Comparison of ENCODE assay signal across 8 cellular contexts in genomic region chr3:10758304-10759037, GRCh38. TPM values are rescaled to one million over a fixed set of nuclear protein-coding genes. Genes with fewer than 3 reads are reported as not detected.
DNase-seq lines count a peak whose midpoint lies in the region; ATAC-seq, FAIRE-seq and TF ChIP-seq lines count a peak whose summit lies in the region.

No MANE protein-coding gene starts in this region.

- H3K9me3 ChIP-seq in CD4-positive, alpha-beta T cell (ENCODE audit: control insufficient read depth, low read length): no peaks in the 10 kb centered on the region
- H3K9me3 ChIP-seq in Loucy (ENCODE audit: insufficient read depth, low read depth, low read length) (no peaks in the 10 kb centered on the region), K562 (replicated peaks; ENCODE audit: control insufficient read depth, insufficient read depth, low read depth, low read length) (no peaks in the 10 kb centered on the region)

- H3K9me2 ChIP-seq in Loucy (replicated peaks; ENCODE audit: low read depth, low read length): no peaks in the 10 kb centered on the region

- H2AFZ ChIP-seq in Loucy (ENCODE audit: low read length) (no peak overlapping the region), K562 (ENCODE audit: low read depth, low read length) (no peak overlapping the region)

- WGBS in K562 (ENCODE audit: insufficient coverage, low coverage, missing lambda C conversion rate): 4% methylated on average over 14 of the region's 14 CpGs

- H3K4me2 ChIP-seq in Loucy (ENCODE audit: low read depth, low read length, poor library complexity, severe bottlenecking) (no peak overlapping the region), K562 (ENCODE audit: insufficient read depth, low read length) (no peak overlapping the region)

- peaks cover 14% of the 10 kb centered on the region for H3K27me3 ChIP-seq in CD4-positive, alpha-beta T cell (ENCODE audit: control insufficient read depth, insufficient read depth, low read length)
- H3K27me3 ChIP-seq in Loucy (ENCODE audit: insufficient read depth, low read length, poor library complexity, severe bottlenecking): no peaks in the 10 kb centered on the region
- H3K27me3 ChIP-seq in K562 (ENCODE audit: control insufficient read depth in 2 of 2, insufficient read depth in 2 of 2, low read length in 2 of 2): peaks cover 0 to 9% of the 10 kb centered on the region in 2 experiments; a peak in 2 of 5 replicates

- no peak for TF ChIP-seq POLR2A in K562 (conservative IDR thresholded peaks at IDR 0.05)

- no peaks in the 10 kb centered on the region for H3K9me3 Mint-ChIP-seq in CD4-positive, alpha-beta T cell

- peak; percentile 64 for TF ChIP-seq CTCF in CD4-positive, alpha-beta T cell (IDR thresholded peaks at IDR 0.05)
- TF ChIP-seq CTCF in Loucy (conservative IDR thresholded peaks at IDR 0.05; ENCODE audit: low read length) (peak; percentile 71), K562 (IDR thresholded peaks at IDR 0.05 in 2 of 3, conservative IDR thresholded peaks at IDR 0.05 in 1 of 3; ENCODE audit: insufficient read depth in 2 of 3, low read depth in 1 of 3, low read length in 3 of 3) (peak; percentile 85 to 97 (median 96))

- no peak overlapping the region for H3K9ac ChIP-seq in Loucy (ENCODE audit: low read depth, low read length, poor library complexity, severe bottlenecking)
- H3K9ac ChIP-seq in K562 (ENCODE audit: insufficient read depth in 1 of 2, low read depth in 2 of 2, low read length in 2 of 2): no peak overlapping the region

- no peak overlapping the region for H3K4me3 Mint-ChIP-seq in CD4-positive, alpha-beta T cell

- H3K27ac Mint-ChIP-seq in CD4-positive, alpha-beta T cell: no peak overlapping the region

- no peak for TF ChIP-seq EP300 in K562 (IDR thresholded peaks at IDR 0.05; ENCODE audit: low read length)

- POLR2A ChIA-PET in CD4-positive, alpha-beta T cell (lab: Charles Lee): no interaction called here
- POLR2A ChIA-PET in K562 (lab: Yijun Ruan, JAX): interaction anchor here (0.7 to 1.3 kb wide), 2 partner anchors 10 to 61 kb away, joined by 3 read pairs; no protein-coding TSS in a partner anchor

- peak; percentile 76 to 89 for TF ChIP-seq RAD21 in K562 (CRISPR knock-in tag; conservative IDR thresholded peaks at IDR 0.05 in 1 of 2, IDR thresholded peaks at IDR 0.05 in 1 of 2)

- FAIRE-seq in K562 (lab: Jason Lieb, UNC): peak; percentile 98

- no peaks in the 10 kb centered on the region for H3K79me2 ChIP-seq in Loucy (ENCODE audit: insufficient read depth, low read length)
- H3K79me2 ChIP-seq in K562 (ENCODE audit: control insufficient read depth, insufficient read depth, low read length): no peaks in the 10 kb centered on the region

- peak; percentile 65 for ATAC-seq in CD4-positive, alpha-beta T cell (ENCODE audit: poor library complexity)
- peak; percentile 99 for ATAC-seq in K562
- ATAC-seq in HG02981 (IDR thresholded peaks at IDR 0.05; ENCODE audit: unreplicated experiment): no peak

- H3K36me3 ChIP-seq in Loucy (ENCODE audit: insufficient read depth, low read length): no peaks in the 10 kb centered on the region
- H3K36me3 ChIP-seq in K562 (ENCODE audit: control insufficient read depth, insufficient read depth, low read length): no peaks in the 10 kb centered on the region

- no peaks in the 10 kb centered on the region for H3K4me1 Mint-ChIP-seq in CD4-positive, alpha-beta T cell (ENCODE audit: low read depth)

- CTCF ChIA-PET in CD4-positive, alpha-beta T cell (lab: Charles Lee): interaction anchor here (1.0 to 1.2 kb wide), 2 partner anchors 14 to 576 kb away, joined by 4 to 5 read pairs; no protein-coding TSS in a partner anchor
- CTCF ChIA-PET in K562 (lab: Yijun Ruan, JAX; ENCODE audit: low intra/inter-chr PET ratio): interaction anchor here (0.6 to 1.6 kb wide), 4 partner anchors 20 to 301 kb away, joined by 3 to 11 read pairs (median 3); no protein-coding TSS in a partner anchor

- H3K9me1 ChIP-seq in K562 (ENCODE audit: control insufficient read depth, insufficient read depth, low read length): no peaks in the 10 kb centered on the region

- in situ Hi-C loops in K562 (cut with MboI): loop anchor here (5.0 to 25.0 kb wide), 2 partner anchors 304 to 904 kb away; no protein-coding TSS in a partner anchor

- DNase-seq in CD4-positive, alpha-beta T cell: peak in 7 of 10 experiments; percentile 11 to 39 (median 23)
- DNase-seq in GM19238 (ENCODE audit: insufficient read length, low spot score): peak; percentile 72
- DNase-seq in SW 1271 (lab: John Stamatoyannopoulos, UW): peak; percentile 25 to 84
- peak; percentile 76 to 85 (median 84) for DNase-seq in K562 (ENCODE audit: extremely low read depth in 1 of 4, low spot score in 3 of 4)
- peak; percentile 87 for DNase-seq in iPS-NIHi7 (ENCODE audit: extremely low spot score)
- peak; percentile 39 for DNase-seq in stimulated activated CD4-positive, alpha-beta T cell treated with anti-CD3 and anti-CD28 coated beads, Interleukin-12 subunit alpha, Interleukin-12 subunit beta, amount 100 ng/mL, for 4 hours

- no peaks in the 10 kb centered on the region for H3F3A ChIP-seq in Loucy (ENCODE audit: low read depth)

- H3K36me3 Mint-ChIP-seq in CD4-positive, alpha-beta T cell (ENCODE audit: low read depth): no peaks in the 10 kb centered on the region

- no peak overlapping the region for H3K4me3 ChIP-seq in Loucy (ENCODE audit: low read length, poor library complexity, severe bottlenecking)
- H3K4me3 ChIP-seq in K562: no peak overlapping the region

- H3K4me1 ChIP-seq in Loucy (ENCODE audit: insufficient read depth, low read length, poor library complexity, severe bottlenecking): no peaks in the 10 kb centered on the region
- no peaks in the 10 kb centered on the region for H3K4me1 ChIP-seq in K562 (replicated peaks in 1 of 2; ENCODE audit: control insufficient read depth in 2 of 2, insufficient read depth in 2 of 2, low read length in 2 of 2)

- intact Hi-C loops in CD4-positive, alpha-beta T cell (cut with DNase I, micrococcal nuclease): loop anchor here (5.0 to 10.0 kb wide), 3 partner anchors 296 to 894 kb away; no protein-coding TSS in a partner anchor
- intact Hi-C loops in K562 (cut with micrococcal nuclease): loop anchor here (1.0 to 10.0 kb wide), 4 partner anchors 124 to 301 kb away; no protein-coding TSS in a partner anchor

- no peak overlapping the region for H3K27ac ChIP-seq in CD4-positive, alpha-beta T cell (ENCODE audit: low read depth, low read length)
- no peak overlapping the region for H3K27ac ChIP-seq in K562 (ENCODE audit: extremely low read depth, low read depth, low read length)

- peaks cover 80% of the 10 kb centered on the region for H3K27me3 Mint-ChIP-seq in CD4-positive, alpha-beta T cell

- H4K20me1 ChIP-seq in Loucy (ENCODE audit: insufficient read depth, low read length, poor library complexity, severe bottlenecking): no peaks in the 10 kb centered on the region
- peaks cover 7% of the 10 kb centered on the region for H4K20me1 ChIP-seq in K562 (replicated peaks; ENCODE audit: control insufficient read depth, insufficient read depth, low read length)

- no TSS peak for BruUV-seq in K562 (replicated peaks; lab: Mats Ljungman, UMichigan)

TF ChIP-seq in K562, 482 proteins besides CTCF, POLR2A, EP300 and RAD21 (continues in another document):
- TF ChIP-seq TEAD1 (CRISPR knock-in tag; IDR thresholded peaks at IDR 0.05) (0 out of 4 replicates have a peak, but pooled peaks of 1 of the 2 experiments have one; percentile 20), HCFC1 (IDR thresholded peaks at IDR 0.05; ENCODE audit: low read depth, low read length) (peak; percentile 40; the same call in 1 of the 2 replicates), RCOR1 (IDR thresholded peaks at IDR 0.05; ENCODE audit: borderline replicate concordance in 1 of 2, low read depth in 2 of 2, low read length in 2 of 2) (peak in 1 of 2 experiments; percentile 64; a peak in 1 of 4 replicates)
- TF ChIP-seq, protein P1, sequence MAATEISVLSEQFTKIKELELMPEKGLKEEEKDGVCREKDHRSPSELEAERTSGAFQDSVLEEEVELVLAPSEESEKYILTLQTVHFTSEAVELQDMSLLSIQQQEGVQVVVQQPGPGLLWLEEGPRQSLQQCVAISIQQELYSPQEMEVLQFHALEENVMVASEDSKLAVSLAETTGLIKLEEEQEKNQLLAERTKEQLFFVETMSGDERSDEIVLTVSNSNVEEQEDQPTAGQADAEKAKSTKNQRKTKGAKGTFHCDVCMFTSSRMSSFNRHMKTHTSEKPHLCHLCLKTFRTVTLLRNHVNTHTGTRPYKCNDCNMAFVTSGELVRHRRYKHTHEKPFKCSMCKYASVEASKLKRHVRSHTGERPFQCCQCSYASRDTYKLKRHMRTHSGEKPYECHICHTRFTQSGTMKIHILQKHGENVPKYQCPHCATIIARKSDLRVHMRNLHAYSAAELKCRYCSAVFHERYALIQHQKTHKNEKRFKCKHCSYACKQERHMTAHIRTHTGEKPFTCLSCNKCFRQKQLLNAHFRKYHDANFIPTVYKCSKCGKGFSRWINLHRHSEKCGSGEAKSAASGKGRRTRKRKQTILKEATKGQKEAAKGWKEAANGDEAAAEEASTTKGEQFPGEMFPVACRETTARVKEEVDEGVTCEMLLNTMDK (IDR thresholded peaks at IDR 0.05; ENCODE audit: borderline replicate concordance, insufficient read depth, low read depth, low read length, poor library complexity, severe bottlenecking): peak; percentile 52

RNA-seq across cellular contexts. Expression of gene SLC6A11, which starts 57.6 kb away (rescaled TPM):
- total RNA-seq in CD4-positive, alpha-beta T cell: not detected
- total RNA-seq in K562 (2011; cell fraction: chromatin; rRNA removed; ENCODE audit: low replicate concordance): not detected in 2 replicates
- not detected in 2 replicates for total RNA-seq in K562 (2011; cell fraction: nucleolus; rRNA removed)
- total RNA-seq in K562 (2011; cell fraction: nucleoplasm; rRNA removed): 0.61 TPM in 1 of 2 replicates, not detected in the other
- not detected in 2 replicates for total RNA-seq in K562 (2014; rRNA removed)
- total RNA-seq in K562 (2014; rRNA removed; fragmentation: Illumina TruSeq; extraction: Trizol): not detected in 2 replicates
- not detected in 2 replicates for total RNA-seq in K562 (2015; rRNA removed; fragmentation: Illumina TruSeq; extraction: Trizol)
- total RNA-seq in K562 (2021): not detected in 2 replicates
- not detected in 2 replicates for polyA plus RNA-seq in K562 (2011; rRNA removed)
- not detected in 2 replicates for polyA plus RNA-seq in K562 (2011; cell fraction: cytosol; rRNA removed)
- not detected in 2 replicates for polyA plus RNA-seq in K562 (2011; cell fraction: nucleus; rRNA removed)
- polyA plus RNA-seq in K562 (2012): not detected in 2 replicates
- not detected in 2 replicates for polyA plus RNA-seq in K562 (2014; fragmentation: Illumina TruSeq; extraction: Trizol)
- under 1 TPM in 1 of 2 experiments, not detected in 1; 0.04 TPM for polyA plus RNA-seq in K562 (2014; fragmentation: Nextera tagmentation; extraction: Ambion mirVana)
- polyA plus RNA-seq in K562 (2014; rRNA removed): not detected in 2 replicates
- polyA minus RNA-seq in K562 (2011; rRNA and poly(A)+ RNA removed): not detected in 2 replicates
- polyA minus RNA-seq in K562 (2011; cell fraction: cytosol; rRNA and poly(A)+ RNA removed): not detected in 2 replicates
- not detected in 2 replicates for polyA minus RNA-seq in K562 (2011; cell fraction: nucleus; rRNA and poly(A)+ RNA removed)

Comparison
In these comparisons a context has a peak if more than half of its experiments do, and no peak if none do; other contexts are left out.
1. DNase-seq: peak in every context shown above with its lines; median percentile 87 in iPS-NIHi7; 84 in K562; 72 in GM19238; 54 in SW 1271; 39 in stimulated activated CD4-positive, alpha-beta T cell treated with anti-CD3 and anti-CD28 coated beads, Interleukin-12 subunit alpha, Interleukin-12 subunit beta, amount 100 ng/mL, for 4 hours; 23 in CD4-positive, alpha-beta T cell.